29 cellular contexts compared by ENCODE assay signal in the genomic region with DNA sequence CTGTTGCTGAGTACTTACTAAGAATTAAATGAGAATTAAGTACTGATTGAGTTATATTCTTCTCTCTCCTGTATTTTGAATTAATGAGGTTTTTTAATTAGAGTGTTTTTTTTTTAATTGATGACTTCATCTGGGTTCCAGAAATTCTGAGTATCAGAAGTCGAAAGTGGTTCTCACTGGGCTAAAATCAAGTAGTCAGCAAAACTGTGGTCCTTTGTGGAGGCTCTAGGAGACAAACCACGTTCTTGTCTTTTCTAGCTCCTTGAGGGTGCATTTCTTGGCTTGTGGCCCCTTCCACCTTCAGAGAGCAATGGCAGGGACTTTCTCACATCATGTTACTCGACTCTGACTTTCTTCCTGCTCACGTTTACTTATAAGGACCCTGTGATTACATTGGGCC.
"Had no signal": no experiment of that assay in that cellular context is flagged by ENCODE, and none has a peak within 500 bp of the region (broad histone marks: within the 10 kb centered on the region; RNA-seq: fewer than 3 reads in every experiment).

No MANE protein-coding gene starts in this region.

- H3K9ac ChIP-seq: neural progenitor cell, parathyroid adenoma had no signal

- H3K27ac ChIP-seq: ovary, parathyroid adenoma, psoas muscle, skin epidermis, spleen, stomach, thoracic aorta, thyroid gland, tibial nerve, upper lobe of left lung, vagina had no signal

- H3K27me3 Mint-ChIP-seq: progenitor cell of endocrine pancreas; stimulated activated naive B cell treated with anti-CD40 and anti-IgM and Interleukin-4, amounts not matched to agents 10 μg/mL and 1 μg/mL and 100 μg/mL, for 72 hours; stimulated activated naive CD8-positive, alpha-beta T cell treated with anti-CD3 and anti-CD28 coated beads, Interleukin-15, Interleukin-2, amounts not matched to agents 100 ng/mL and 50 ng/mL, for 24 hours had no signal

- H3K27me3 ChIP-seq: neural progenitor cell, ovary, spleen, stomach, thyroid gland, tibial nerve, upper lobe of left lung, vagina had no signal

- H3K4me3 ChIP-seq: neural progenitor cell, ovary, psoas muscle, skin epidermis, smooth muscle cell, spleen, stomach, thoracic aorta, thyroid gland, tibial nerve, upper lobe of left lung, vagina had no signal

- H3K4me1 ChIP-seq: neural progenitor cell, parathyroid adenoma, psoas muscle, spleen, stomach, thyroid gland, tibial nerve, upper lobe of left lung, vagina had no signal

- DNase-seq: natural killer cell; occipital lobe; ovary; posterior cingulate gyrus; psoas muscle; right cardiac atrium; spleen; stimulated activated CD4-positive, alpha-beta T cell treated with anti-CD3 and anti-CD28 coated beads, Interleukin-12 subunit alpha, Interleukin-12 subunit beta, amount 100 ng/mL, for 4 hours; stimulated activated CD4-positive, alpha-beta T cell treated with anti-CD3 and anti-CD28 coated beads, Interleukin-1b, Interleukin-23, amount 100 ng/mL, for 48 hours; stimulated activated CD4-positive, alpha-beta T cell treated with anti-CD3 and anti-CD28 coated beads, Interleukin-4, amount 100 ng/mL, for 1 hour; stimulated activated naive B cell treated with anti-CD40 and anti-IgM and Interleukin-4, amounts not matched to agents 10 μg/mL and 1 μg/mL and 100 μg/mL, for 72 hours; stimulated activated naive CD4-positive, alpha-beta T cell treated with Interleukin-2 at 50 U/mL for 16 hours; stomach; thyroid gland; trophoblast cell; upper lobe of left lung had no signal

- H3K4me3 Mint-ChIP-seq: natural killer cell; nephron; neural progenitor cell; stimulated activated effector memory CD8-positive, alpha-beta T cell treated with anti-CD3 and anti-CD28 coated beads, Interleukin-12 subunit alpha, Interleukin-12 subunit beta, amount 100 ng/mL, for 72 hours; stimulated activated naive B cell treated with anti-CD40 and anti-IgM and Interleukin-4, amounts not matched to agents 10 μg/mL and 1 μg/mL and 100 μg/mL, for 72 hours; stimulated activated naive CD8-positive, alpha-beta T cell treated with anti-CD3 and anti-CD28 coated beads, Interleukin-15, Interleukin-2, amounts not matched to agents 100 ng/mL and 50 ng/mL, for 24 hours had no signal

- ATAC-seq: natural killer cell; psoas muscle; right cardiac atrium; sciatic nerve; stimulated activated effector memory CD8-positive, alpha-beta T cell treated with anti-CD3 and anti-CD28 coated beads, Interleukin-12 subunit alpha, Interleukin-12 subunit beta, amount 100 ng/mL, for 72 hours; stimulated activated naive B cell treated with anti-CD40 and anti-IgM and Interleukin-4, amounts not matched to agents 10 μg/mL and 1 μg/mL and 100 μg/mL, for 72 hours had no signal

- H3K4me1 Mint-ChIP-seq: natural killer cell; nephron; stimulated activated effector memory CD8-positive, alpha-beta T cell treated with anti-CD3 and anti-CD28 coated beads, Interleukin-12 subunit alpha, Interleukin-12 subunit beta, amount 100 ng/mL, for 72 hours; stimulated activated naive B cell treated with anti-CD40 and anti-IgM and Interleukin-4, amounts not matched to agents 10 μg/mL and 1 μg/mL and 100 μg/mL, for 72 hours had no signal

- H2AFZ ChIP-seq: neural progenitor cell, parathyroid adenoma had no signal

- H3K4me2 ChIP-seq: neural progenitor cell, smooth muscle cell had no signal

- FAIRE-seq: urothelium cell line had no signal

- H3K36me3 Mint-ChIP-seq: natural killer cell had no signal

- H3K27ac Mint-ChIP-seq: natural killer cell; nephron; neural progenitor cell; progenitor cell of endocrine pancreas; stimulated activated effector memory CD8-positive, alpha-beta T cell treated with anti-CD3 and anti-CD28 coated beads, Interleukin-12 subunit alpha, Interleukin-12 subunit beta, amount 100 ng/mL, for 72 hours; stimulated activated naive B cell treated with anti-CD40 and anti-IgM and Interleukin-4, amounts not matched to agents 10 μg/mL and 1 μg/mL and 100 μg/mL, for 72 hours; stimulated activated naive CD8-positive, alpha-beta T cell treated with anti-CD3 and anti-CD28 coated beads, Interleukin-15, Interleukin-2, amounts not matched to agents 100 ng/mL and 50 ng/mL, for 24 hours had no signal

- H3K9me3 ChIP-seq: ovary, psoas muscle, spleen, stomach, thoracic aorta, thyroid gland, tibial nerve, upper lobe of left lung, vagina had no signal

- H3K79me2 ChIP-seq: parathyroid adenoma had no signal

- H3K36me3 ChIP-seq: ovary, stomach, thoracic aorta, thyroid gland, tibial nerve, upper lobe of left lung, vagina had no signal
